In the genomic region with DNA sequence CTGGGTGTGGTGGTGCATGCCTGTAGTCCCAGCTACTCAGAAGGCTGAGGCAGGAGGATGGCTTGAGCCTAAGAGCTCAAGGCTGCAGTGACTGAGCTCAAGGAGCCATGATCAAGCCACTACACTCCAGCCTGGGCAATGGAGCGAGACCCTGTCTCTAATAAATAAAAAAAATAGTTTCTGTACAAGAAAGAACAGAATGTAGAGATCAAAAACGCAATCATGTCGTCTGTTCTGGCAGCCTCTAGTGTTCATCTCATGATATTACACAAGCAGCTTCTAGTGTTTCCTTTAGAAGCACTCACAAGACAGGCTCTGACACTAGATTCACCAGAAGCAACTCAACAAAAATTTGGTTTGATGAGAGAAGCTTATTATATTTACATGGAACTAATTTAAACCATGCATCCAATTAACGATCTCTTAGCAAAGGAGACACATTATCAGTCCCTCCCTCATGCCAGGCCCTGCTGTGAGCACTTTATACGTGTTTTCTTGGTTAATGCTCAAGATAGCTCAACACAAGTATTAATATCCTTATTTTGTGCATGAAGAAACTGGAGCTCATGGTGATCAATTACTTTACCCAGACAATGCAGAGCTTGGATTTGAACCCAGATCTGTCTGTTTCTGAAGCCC, we compare ENCODE assay signal across 8 cellular contexts. TPM values are rescaled to one million over a fixed set of nuclear protein-coding genes. Genes with fewer than 3 reads are reported as not detected.
DNase-seq lines count a peak whose midpoint lies in the region; ATAC-seq and TF ChIP-seq lines count a peak whose summit lies in the region.

No MANE protein-coding gene starts in this region.

- H3K4me1 ChIP-seq in hepatocyte (ENCODE audit: insufficient read depth), result no peaks in the 10 kb centered on the region

- no peak overlapping the region for H3K4me3 Mint-ChIP-seq in activated T-helper 17 cell treated with anti-CD3 and anti-CD28 coated beads, Interleukin-2, amount 50 U/mL, for 72 hours

- no peak overlapping the region for H2AFZ ChIP-seq in hepatocyte

- H3K9me3 ChIP-seq in hepatocyte (ENCODE audit: low read depth), result peaks cover 5% of the 10 kb centered on the region

- no peak overlapping the region for H3K27ac ChIP-seq in hepatocyte

- intact Hi-C loops in left ventricle myocardium superior (cut with micrococcal nuclease) (no loop called here), Right ventricle myocardium inferior (cut with DNase I) (loop anchor here (5.0 to 10.0 kb wide), 2 partner anchors 408 to 520 kb away; no protein-coding TSS in a partner anchor)

- no peaks in the 10 kb centered on the region for H3K79me2 ChIP-seq in hepatocyte

- peak; percentile 77 for TF ChIP-seq CTCF in hepatocyte (IDR thresholded peaks at IDR 0.05; ENCODE audit: poor library complexity)

- no peak overlapping the region for H3K4me2 ChIP-seq in hepatocyte

- no peaks in the 10 kb centered on the region for H3K27me3 ChIP-seq in hepatocyte

- 42% methylated on average over 5 of the region's 5 CpGs for WGBS in hepatocyte (ENCODE audit: low lambda C conversion rate, missing lambda C conversion rate)

- H3K36me3 Mint-ChIP-seq in activated T-helper 17 cell treated with anti-CD3 and anti-CD28 coated beads, Interleukin-2, amount 50 U/mL, for 72 hours (ENCODE audit: low read depth), result no peaks in the 10 kb centered on the region

- no peaks in the 10 kb centered on the region for H3K9me2 ChIP-seq in hepatocyte (replicated peaks; ENCODE audit: insufficient read depth)

- DNase-seq in left ventricle myocardium superior, result no peak
- no peak for DNase-seq in Right ventricle myocardium inferior (ENCODE audit: missing footprints)
- DNase-seq in NCI-H1417 (lab: John Stamatoyannopoulos, UW), result peak; percentile 17 to 69 (median 23)
- DNase-seq in hepatocyte (ENCODE audit: low spot score), result peak; percentile 68
- DNase-seq in superior temporal gyrus (ENCODE audit: extremely low spot score), result peak; percentile 42
- DNase-seq in 8988T, result no peak

- H4K20me1 ChIP-seq in hepatocyte (ENCODE audit: insufficient read depth, poor library complexity, severe bottlenecking), result no peaks in the 10 kb centered on the region

- H3K4me3 ChIP-seq in hepatocyte, result no peak overlapping the region

- H3K27me3 Mint-ChIP-seq in activated T-helper 17 cell treated with anti-CD3 and anti-CD28 coated beads, Interleukin-2, amount 50 U/mL, for 72 hours, result no peaks in the 10 kb centered on the region

- peak overlapping the region; percentile 59 for H3K27ac Mint-ChIP-seq in activated T-helper 17 cell treated with anti-CD3 and anti-CD28 coated beads, Interleukin-2, amount 50 U/mL, for 72 hours

- ATAC-seq in left ventricle myocardium superior (peak; percentile 35), Right ventricle myocardium inferior (no peak), HG03175 (IDR thresholded peaks at IDR 0.05; ENCODE audit: unreplicated experiment) (no peak)
- peak; percentile 62 for ATAC-seq in activated T-helper 17 cell treated with anti-CD3 and anti-CD28 coated beads, Interleukin-2, amount 50 U/mL, for 72 hours (replicated peaks)

- H3K4me1 Mint-ChIP-seq in activated T-helper 17 cell treated with anti-CD3 and anti-CD28 coated beads, Interleukin-2, amount 50 U/mL, for 72 hours, result peaks cover 11% of the 10 kb centered on the region

- no peaks in the 10 kb centered on the region for H3K9me3 Mint-ChIP-seq in activated T-helper 17 cell treated with anti-CD3 and anti-CD28 coated beads, Interleukin-2, amount 50 U/mL, for 72 hours

- no peaks in the 10 kb centered on the region for H3K36me3 ChIP-seq in hepatocyte (replicated peaks; ENCODE audit: insufficient read depth, low read depth)

RNA-seq across cellular contexts. Expression of a gene that starts 6.9 kb away (rescaled TPM):
- not detected for total RNA-seq in left ventricle myocardium superior
- total RNA-seq in Right ventricle myocardium inferior, result not detected
- total RNA-seq in activated T-helper 17 cell treated with anti-CD3 and anti-CD28 coated beads, Interleukin-2, amount 50 U/mL, for 72 hours, result not detected
- total RNA-seq in hepatocyte, result not detected in 2 replicates
- 0.33 TPM in 1 of 2 replicates, not detected in the other for polyA plus RNA-seq in hepatocyte

RNA-seq across cellular contexts. Expression of a gene that starts 13.3 kb away (rescaled TPM):
- total RNA-seq in left ventricle myocardium superior (not detected), Right ventricle myocardium inferior (not detected), hepatocyte (not detected in 2 replicates)
- total RNA-seq in activated T-helper 17 cell treated with anti-CD3 and anti-CD28 coated beads, Interleukin-2, amount 50 U/mL, for 72 hours, result under 1 TPM; 0.15 to 0.26 TPM
- not detected in 2 replicates for polyA plus RNA-seq in hepatocyte

RNA-seq across cellular contexts. Expression of a gene that starts 19.7 kb away (rescaled TPM):
- total RNA-seq in left ventricle myocardium superior (not detected), Right ventricle myocardium inferior (not detected), hepatocyte (not detected in 2 replicates)
- not detected for total RNA-seq in activated T-helper 17 cell treated with anti-CD3 and anti-CD28 coated beads, Interleukin-2, amount 50 U/mL, for 72 hours
- not detected in 2 replicates for polyA plus RNA-seq in hepatocyte

RNA-seq across cellular contexts. Expression of a gene that starts 28.2 kb away (rescaled TPM):
- total RNA-seq in left ventricle myocardium superior (not detected), Right ventricle myocardium inferior (not detected), hepatocyte (not detected in 2 replicates)
- not detected for total RNA-seq in activated T-helper 17 cell treated with anti-CD3 and anti-CD28 coated beads, Interleukin-2, amount 50 U/mL, for 72 hours
- not detected in 2 replicates for polyA plus RNA-seq in hepatocyte

RNA-seq across cellular contexts. Expression of a gene that starts 46.9 kb away (rescaled TPM):
- not detected for total RNA-seq in left ventricle myocardium superior
- not detected for total RNA-seq in Right ventricle myocardium inferior
- total RNA-seq in activated T-helper 17 cell treated with anti-CD3 and anti-CD28 coated beads, Interleukin-2, amount 50 U/mL, for 72 hours, result not detected
- total RNA-seq in hepatocyte, result not detected in 2 replicates
- not detected in 2 replicates for polyA plus RNA-seq in hepatocyte

Comparison
In these comparisons a context has a peak if more than half of its experiments do, and no peak if none do; other contexts are left out.
1. ATAC-seq: peak in left ventricle myocardium superior (single experiment) and activated T-helper 17 cell treated with anti-CD3 and anti-CD28 coated beads, Interleukin-2, amount 50 U/mL, for 72 hours (single experiment); none in Right ventricle myocardium inferior (single experiment) and HG03175 (single experiment).
2. DNase-seq: peak in NCI-H1417 (3 of 3), hepatocyte (single experiment) and superior temporal gyrus (single experiment); none in left ventricle myocardium superior (single experiment), Right ventricle myocardium inferior (single experiment) and 8988T (single experiment).